Comparison of ENCODE assay signal across 1 cellular context in genomic region chr16:2771496-2772402, GRCh38.
A peak's percentile ranks its signal among the peaks of the same experiment; 100 is the strongest.
TF ChIP-seq lines count a peak whose summit lies in the region.

No MANE protein-coding gene starts in this region.

TF ChIP-seq in WTC11, 78 proteins besides CTCF, POLR2A, EP300 and RAD21 (continued from another document):
- TF ChIP-seq IRF2 (CRISPR knock-in tag; IDR thresholded peaks at IDR 0.05; ENCODE audit: borderline replicate concordance, low read depth), result no peak
- no peak for TF ChIP-seq KAT7 (CRISPR knock-in tag; IDR thresholded peaks at IDR 0.05; ENCODE audit: borderline replicate concordance)
- no peak for TF ChIP-seq FOXK1 (CRISPR knock-in tag; IDR thresholded peaks at IDR 0.05)
- TF ChIP-seq ZNF416 (CRISPR knock-in tag; IDR thresholded peaks at IDR 0.05), result peak; percentile 59; the same call in 1 of the 2 replicates
- TF ChIP-seq NFATC4 (CRISPR knock-in tag; IDR thresholded peaks at IDR 0.05), result 0 out of 2 replicates have a peak, but pooled peaks have one; percentile 8
- TF ChIP-seq EMX1 (CRISPR knock-in tag; IDR thresholded peaks at IDR 0.05), result peak; percentile 25; the same call in 1 of the 2 replicates
- TF ChIP-seq ZNF425 (CRISPR knock-in tag; conservative IDR thresholded peaks at IDR 0.05), result no peak
- TF ChIP-seq E2F5 (CRISPR knock-in tag; IDR thresholded peaks at IDR 0.05), result no peak
- TF ChIP-seq ATF3 (CRISPR knock-in tag; conservative IDR thresholded peaks at IDR 0.05), result no peak
- no peak for TF ChIP-seq ZNF263 (CRISPR knock-in tag; IDR thresholded peaks at IDR 0.05; ENCODE audit: low read depth)
- TF ChIP-seq PRRX2 (CRISPR knock-in tag; IDR thresholded peaks at IDR 0.05), result no peak
